In genomic region chr5:181042036-181042435, GRCh38 we compare ENCODE assay signal across 17 cellular contexts. TPM values are rescaled to one million over a fixed set of nuclear protein-coding genes. Genes with fewer than 3 reads are reported as not detected.
"Had no signal": no experiment of that assay in that cellular context is flagged by ENCODE, and none has a peak within 500 bp of the region (broad histone marks: within the 10 kb centered on the region; RNA-seq: fewer than 3 reads in every experiment).

No MANE protein-coding gene starts in this region.

- H3K36me3 ChIP-seq: sigmoid colon, transverse colon had no signal

- H3K27ac ChIP-seq: sigmoid colon, SK-N-MC, transverse colon had no signal

- DNase-seq: activated CD4-positive, alpha-beta T cell treated with anti-CD3 and anti-CD28 coated beads, Interleukin-2, amount 10 ng/mL, durations not matched to agents 7 days and 5 days; activated naive CD4-positive, alpha-beta T cell; activated naive CD8-positive, alpha-beta T cell treated with anti-CD3 and anti-CD28 coated beads, Interleukin-2, amount 10 ng/mL, durations not matched to agents 7 days and 5 days; cerebellar nuclear complex; effector memory CD8-positive, alpha-beta T cell; mesendoderm; occipital lobe; sigmoid colon; stimulated activated CD4-positive, alpha-beta T cell treated with anti-CD3 and anti-CD28 coated beads, Interleukin-12 subunit alpha, Interleukin-12 subunit beta, amount 100 ng/mL, for 4 hours; stimulated activated CD4-positive, alpha-beta T cell treated with anti-CD3 and anti-CD28 coated beads, Interleukin-2, amount 100 ng/mL, for 24 hours; transverse colon had no signal

- ATAC-seq: effector memory CD8-positive, alpha-beta T cell; left lobe of liver; stimulated activated effector memory CD8-positive, alpha-beta T cell treated with anti-CD3 and anti-CD28 coated beads, Interleukin-12 subunit alpha, Interleukin-12 subunit beta, amount 100 ng/mL, for 72 hours had no signal

- H3K9me3 ChIP-seq: sigmoid colon, transverse colon had no signal

- H3K4me1 ChIP-seq: sigmoid colon, transverse colon had no signal

- H3K4me3 ChIP-seq: sigmoid colon, SK-N-MC, transverse colon had no signal

RNA-seq across cellular contexts. Expression of gene BTNL9, which starts 2.0 kb away (rescaled TPM):
- total RNA-seq: activated CD4-positive, alpha-beta T cell treated with anti-CD3 and anti-CD28 coated beads, Interleukin-2, amount 10 ng/mL, durations not matched to agents 7 days and 5 days; activated naive CD8-positive, alpha-beta T cell treated with anti-CD3 and anti-CD28 coated beads, Interleukin-2, amount 10 ng/mL, durations not matched to agents 7 days and 5 days; activated T-helper 1 cell treated with anti-CD3 and anti-CD28 coated beads, Interleukin-12 subunit alpha, Interleukin-12 subunit beta, Interleukin-2, Interleukin-4 antibody, amounts not matched to agents 30 ng/mL and 10 ng/mL and 1 ng/mL, durations not matched to agents 14 hours and 24 hours and 36 hours had no signal

RNA-seq across cellular contexts. Expression of gene BTNL3, which starts 53.4 kb away (rescaled TPM):
- total RNA-seq: activated CD4-positive, alpha-beta T cell treated with anti-CD3 and anti-CD28 coated beads, Interleukin-2, amount 10 ng/mL, durations not matched to agents 7 days and 5 days; activated naive CD8-positive, alpha-beta T cell treated with anti-CD3 and anti-CD28 coated beads, Interleukin-2, amount 10 ng/mL, durations not matched to agents 7 days and 5 days; activated T-helper 1 cell treated with anti-CD3 and anti-CD28 coated beads, Interleukin-12 subunit alpha, Interleukin-12 subunit beta, Interleukin-2, Interleukin-4 antibody, amounts not matched to agents 30 ng/mL and 10 ng/mL and 1 ng/mL, durations not matched to agents 14 hours and 24 hours and 36 hours; frontal cortex; left lobe of liver; occipital lobe; pulmonary artery endothelial cell had no signal
